Comparison of ENCODE assay signal across 8 cellular contexts in genomic region chr3:5186089-5186853, GRCh38. TPM values are rescaled to one million over a fixed set of nuclear protein-coding genes. Genes with fewer than 3 reads are reported as not detected.
DNase-seq lines count a peak whose midpoint lies in the region; ATAC-seq and TF ChIP-seq lines count a peak whose summit lies in the region.

No MANE protein-coding gene starts in this region.

- DNase-seq in RWPE1 (ENCODE audit: low spot score) (peak; percentile 8), esophagus muscularis mucosa (ENCODE audit: extremely low spot score) (no peak), NCI-H2196 (lab: John Stamatoyannopoulos, UW; ENCODE audit: unreplicated experiment) (no peak)
- no peak for DNase-seq in stimulated activated naive CD8-positive, alpha-beta T cell treated with anti-CD3 and anti-CD28 coated beads, Interleukin-15, amount 100 ng/mL, for 72 hours
- DNase-seq in effector memory CD4-positive, alpha-beta T cell: no peak

- CTCF ChIA-PET in RWPE1 (lab: Yijun Ruan, JAX): interaction anchor here (0.5 kb wide), 1 partner anchor 45 kb away, joined by 3 read pairs; no protein-coding TSS in a partner anchor

- H3K27ac ChIP-seq in RWPE1 (no peak overlapping the region), esophagus muscularis mucosa (replicated peaks in 1 of 4) (peak overlapping the region; percentile 85 to 98 (median 95))
- H3K27ac ChIP-seq in effector memory CD4-positive, alpha-beta T cell (ENCODE audit: insufficient read depth, low read length, poor library complexity, severe bottlenecking): no peak overlapping the region

- 62% methylated on average over 6 of the region's 6 CpGs for WGBS in esophagus muscularis mucosa

- H3K4me3 Mint-ChIP-seq in stimulated activated naive CD8-positive, alpha-beta T cell treated with anti-CD3 and anti-CD28 coated beads, Interleukin-15, amount 100 ng/mL, for 72 hours: peak overlapping the region; percentile 92 to 100

- peaks cover 0 to 27% (median 11%) of the 10 kb centered on the region in 4 donors for H3K36me3 ChIP-seq in esophagus muscularis mucosa
- H3K36me3 ChIP-seq in effector memory CD4-positive, alpha-beta T cell (ENCODE audit: control insufficient read depth, insufficient read depth, low read length): no peaks in the 10 kb centered on the region

- intact Hi-C loops in esophagus muscularis mucosa (cut with DNase I): loop anchor here (5.0 kb wide), 1 partner anchor 64 kb away; the partner anchor contains the start of gene ARL8B

- H3K4me1 Mint-ChIP-seq in stimulated activated naive CD8-positive, alpha-beta T cell treated with anti-CD3 and anti-CD28 coated beads, Interleukin-15, amount 100 ng/mL, for 72 hours: peaks cover 17% of the 10 kb centered on the region

- H3K27ac Mint-ChIP-seq in stimulated activated naive CD8-positive, alpha-beta T cell treated with anti-CD3 and anti-CD28 coated beads, Interleukin-15, amount 100 ng/mL, for 72 hours: no peak overlapping the region

- TF ChIP-seq POLR2A in esophagus muscularis mucosa (IDR thresholded peaks at IDR 0.05; ENCODE audit: low read depth): no peak

- TF ChIP-seq EP300 in esophagus muscularis mucosa (IDR thresholded peaks at IDR 0.05): no peak

- no peak for TF ChIP-seq CTCF in RWPE1 (conservative IDR thresholded peaks at IDR 0.05; ENCODE audit: low read depth)
- no peak for TF ChIP-seq CTCF in esophagus muscularis mucosa (IDR thresholded peaks at IDR 0.05)

- peaks cover 24 to 46% (median 36%) of the 10 kb centered on the region in 4 donors for H3K4me1 ChIP-seq in esophagus muscularis mucosa
- peaks cover 8% of the 10 kb centered on the region for H3K4me1 ChIP-seq in effector memory CD4-positive, alpha-beta T cell (ENCODE audit: control insufficient read depth, insufficient read depth, low read length, poor library complexity, severe bottlenecking)

- no peaks in the 10 kb centered on the region for H3K9me3 Mint-ChIP-seq in stimulated activated naive CD8-positive, alpha-beta T cell treated with anti-CD3 and anti-CD28 coated beads, Interleukin-15, amount 100 ng/mL, for 72 hours

- POLR2A ChIA-PET in RWPE1 (lab: Yijun Ruan, JAX; ENCODE audit: low non-redundant PET): no interaction called here

- H3K4me3 ChIP-seq in GM08714 (ENCODE audit: low read length) (peak overlapping the region; percentile 89), esophagus muscularis mucosa (peak overlapping the region; percentile 79 to 99 (median 84))
- no peak overlapping the region for H3K4me3 ChIP-seq in effector memory CD4-positive, alpha-beta T cell (ENCODE audit: insufficient read depth, low read depth, low read length, poor library complexity, severe bottlenecking)

- no peaks in the 10 kb centered on the region for H3K27me3 Mint-ChIP-seq in stimulated activated naive CD8-positive, alpha-beta T cell treated with anti-CD3 and anti-CD28 coated beads, Interleukin-15, amount 100 ng/mL, for 72 hours

- H3K27me3 ChIP-seq in esophagus muscularis mucosa: no peaks in the 10 kb centered on the region
- no peaks in the 10 kb centered on the region for H3K27me3 ChIP-seq in effector memory CD4-positive, alpha-beta T cell (replicated peaks; ENCODE audit: control insufficient read depth, insufficient read depth, low read length, poor library complexity, severe bottlenecking)

- no peaks in the 10 kb centered on the region for H3K9me3 ChIP-seq in esophagus muscularis mucosa
- no peaks in the 10 kb centered on the region for H3K9me3 ChIP-seq in effector memory CD4-positive, alpha-beta T cell (ENCODE audit: control insufficient read depth, low read length)

- ATAC-seq in GM21825 (IDR thresholded peaks at IDR 0.05; ENCODE audit: unreplicated experiment) (peak; percentile 16), HG03097 (IDR thresholded peaks at IDR 0.05; ENCODE audit: low FRiP score, unreplicated experiment) (no peak)
- no peak for ATAC-seq in stimulated activated naive CD8-positive, alpha-beta T cell treated with anti-CD3 and anti-CD28 coated beads, Interleukin-15, amount 100 ng/mL, for 72 hours

RNA-seq across cellular contexts. Expression of gene EDEM1, which starts 1.2 kb away (rescaled TPM):
- 10 to 100 TPM; 16.6 to 23.3 (median 19.3) TPM for total RNA-seq in esophagus muscularis mucosa

Comparison
In these comparisons a context has a peak if more than half of its experiments do, and no peak if none do; other contexts are left out.
1. H3K27ac ChIP-seq: peak in esophagus muscularis mucosa (4 of 4); none in RWPE1 (single experiment) and effector memory CD4-positive, alpha-beta T cell (single experiment).